Comparison of ENCODE assay signal across 9 cellular contexts in genomic region chr9:34010979-34011378, GRCh38. TPM values are rescaled to one million over a fixed set of nuclear protein-coding genes. Genes with fewer than 3 reads are reported as not detected.
DNase-seq lines count a peak whose midpoint lies in the region; TF ChIP-seq lines count a peak whose summit lies in the region.
"Had no signal": no experiment of that assay in that cellular context is flagged by ENCODE, and none has a peak within 500 bp of the region (broad histone marks: within the 10 kb centered on the region; RNA-seq: fewer than 3 reads in every experiment).

No MANE protein-coding gene starts in this region.

- H3K27ac ChIP-seq in tibial artery: no peak overlapping the region

- H3K36me3 ChIP-seq in BE2C (peaks cover 29% of the 10 kb centered on the region), tibial artery (peaks cover 0 to 50% (median 16%) of the 10 kb centered on the region in 3 donors)

- peak; percentile 29 for DNase-seq in BE2C
- DNase-seq in SK-MEL-5 (ENCODE audit: low read depth, low spot score): peak; percentile 43
- peak; percentile 16 for DNase-seq in glomerular visceral epithelial cell (ENCODE audit: extremely low spot score)
- DNase-seq in tibial artery: no peak
- DNase-seq in cerebellar cortex (ENCODE audit: low spot score): no peak
- DNase-seq in iPS-NIHi7 (ENCODE audit: extremely low spot score): no peak
- no peak for DNase-seq in NOMO-1 treated with dmso at 0.1 percent for 144 hours (lab: John Stamatoyannopoulos, UW; ENCODE audit: unreplicated experiment)
- DNase-seq: activated CD4-positive, alpha-beta memory T cell treated with anti-CD3 and anti-CD28 coated beads for 36 hours had no signal

- in situ Hi-C loops in SK-MEL-5 (cut with HindIII; ENCODE audit: low pct_unique_long_range_greater_than_20kb, low sequenced_read_pairs): no loop called here

- H3K4me3 ChIP-seq in BE2C (ENCODE audit: low read depth, low read length) (no peak overlapping the region), tibial artery (no peak overlapping the region)

- H3K9me3 ChIP-seq in BE2C (no peaks in the 10 kb centered on the region), tibial artery (no peaks in the 10 kb centered on the region)

- TF ChIP-seq CTCF in BE2C (IDR thresholded peaks at IDR 0.05; ENCODE audit: low read depth, low read length): peak; percentile 45
- peak; percentile 36 for TF ChIP-seq CTCF in GM12873 (IDR thresholded peaks at IDR 0.05; ENCODE audit: insufficient read depth, low read depth, low read length, missing control alignments)
- TF ChIP-seq CTCF in tibial artery (IDR thresholded peaks at IDR 0.05): no peak

- H3K27me3 ChIP-seq in BE2C: no peaks in the 10 kb centered on the region
- no peaks in the 10 kb centered on the region for H3K27me3 ChIP-seq in tibial artery

- intact Hi-C loops in tibial artery (cut with DNase I; ENCODE audit: low total_unique reads): no loop called here

- H3K4me1 ChIP-seq in BE2C: no peaks in the 10 kb centered on the region
- no peaks in the 10 kb centered on the region for H3K4me1 ChIP-seq in tibial artery

RNA-seq across cellular contexts. Expression of gene UBAP2, which starts 37.7 kb away (rescaled TPM):
- polyA plus RNA-seq in BE2C (2012; ENCODE audit: insufficient read depth, insufficient read length, low read depth): 18.7 TPM
- total RNA-seq in SK-MEL-5 (2014; rRNA removed; shearing (Covaris generic)): 11.4 and 13.5 TPM in 2 replicates
- polyA plus RNA-seq in SK-MEL-5 (2015; cell fraction: cytosol; rRNA removed): 31.6 and 35.4 TPM in 2 replicates
- polyA plus RNA-seq in SK-MEL-5 (2015; cell fraction: nucleus; rRNA removed): 38.4 and 42.1 TPM in 2 replicates

Comparison
In these comparisons a context has a peak if more than half of its experiments do, and no peak if none do; other contexts are left out.
1. DNase-seq: peak in BE2C (single experiment), SK-MEL-5 (single experiment) and glomerular visceral epithelial cell (single experiment); none in tibial artery (0 of 2), cerebellar cortex (single experiment), iPS-NIHi7 (single experiment) and NOMO-1 treated with dmso at 0.1 percent for 144 hours (single experiment).
2. CTCF ChIP-seq: peak in BE2C (single experiment) and GM12873 (single experiment); none in tibial artery (0 of 2).